ENCODE assay signal across 11 cellular contexts in genomic region chr13:73223372-73223781, GRCh38.
DNase-seq lines count a peak whose midpoint lies in the region; ATAC-seq and TF ChIP-seq lines count a peak whose summit lies in the region.
"Had no signal": no experiment of that assay in that cellular context is flagged by ENCODE, and none has a peak within 500 bp of the region (broad histone marks: within the 10 kb centered on the region; RNA-seq: fewer than 3 reads in every experiment).

No MANE protein-coding gene starts in this region.

- H3K4me2 ChIP-seq in OCI-LY7 (ENCODE audit: low read length): no peak overlapping the region
- H3K4me2 ChIP-seq: A549 had no signal

- H3K9me3 Mint-ChIP-seq in activated CD4-positive, alpha-beta T cell treated with anti-CD3 and anti-CD28 coated beads for 36 hours (ENCODE audit: low read depth): no peaks in the 10 kb centered on the region
- H3K9me3 Mint-ChIP-seq: T-helper 1 cell treated with Interleukin-12 subunit alpha and Interleukin-12 subunit beta and Interleukin-4 antibody, amounts not matched to agents 30 μg/mL and 1 μg/mL, for 36 hours had no signal

- no peak for TF ChIP-seq CTCF in OCI-LY7 (conservative IDR thresholded peaks at IDR 0.05; ENCODE audit: low read length)

- no peaks in the 10 kb centered on the region for H3K36me3 ChIP-seq in OCI-LY7 (ENCODE audit: insufficient read depth, low read length)

- H3K36me3 Mint-ChIP-seq in activated CD4-positive, alpha-beta T cell treated with anti-CD3 and anti-CD28 coated beads for 36 hours (ENCODE audit: low read depth): no peaks in the 10 kb centered on the region

- BruUV-seq in OCI-LY7 (replicated peaks; lab: Mats Ljungman, UMichigan): no TSS peak

- H3K9me3 ChIP-seq in OCI-LY7 (ENCODE audit: low read length): no peaks in the 10 kb centered on the region
- H3K9me3 ChIP-seq: A549 had no signal

- intact Hi-C loops in activated CD4-positive, alpha-beta T cell treated with anti-CD3 and anti-CD28 coated beads for 36 hours (cut with DNase I, micrococcal nuclease): loop anchor here in 1 of 2 experiments (5.0 kb wide), 1 partner anchor 479 kb away; no protein-coding TSS in a partner anchor
- intact Hi-C loops in left colon (cut with DNase I, micrococcal nuclease) (no loop called here), OCI-LY7 (cut with micrococcal nuclease; ENCODE audit: unreplicated experiment) (no loop called here)

- in situ Hi-C loops in G401 (cut with HindIII; ENCODE audit: low sequenced_read_pairs): no loop called here

- POLR2A ChIA-PET in activated CD4-positive, alpha-beta T cell treated with anti-CD3 and anti-CD28 coated beads for 36 hours (lab: Charles Lee): no interaction called here
- POLR2A ChIA-PET in OCI-LY7 (lab: Charles Lee): no interaction called here

- H3K9me2 ChIP-seq in OCI-LY7 (ENCODE audit: insufficient read depth, low read length): no peaks in the 10 kb centered on the region

- no peak overlapping the region for H2AFZ ChIP-seq in OCI-LY7 (ENCODE audit: low read length)

- no peak overlapping the region for H3K27ac ChIP-seq in OCI-LY7 (ENCODE audit: low read depth, low read length, poor library complexity, severe bottlenecking)

- H3K27ac Mint-ChIP-seq in activated CD4-positive, alpha-beta T cell treated with anti-CD3 and anti-CD28 coated beads for 36 hours: no peak overlapping the region
- H3K27ac Mint-ChIP-seq: T-helper 1 cell treated with Interleukin-12 subunit alpha and Interleukin-12 subunit beta and Interleukin-4 antibody, amounts not matched to agents 30 μg/mL and 1 μg/mL, for 36 hours had no signal

- H3K4me3 ChIP-seq in OCI-LY7 (ENCODE audit: low read depth, low read length, poor library complexity, severe bottlenecking): no peak overlapping the region
- H3K4me3 ChIP-seq: A549 had no signal

- no peak overlapping the region for H3K4me3 Mint-ChIP-seq in activated CD4-positive, alpha-beta T cell treated with anti-CD3 and anti-CD28 coated beads for 36 hours
- H3K4me3 Mint-ChIP-seq: T-helper 1 cell treated with Interleukin-12 subunit alpha and Interleukin-12 subunit beta and Interleukin-4 antibody, amounts not matched to agents 30 μg/mL and 1 μg/mL, for 36 hours had no signal

- no peaks in the 10 kb centered on the region for H3K4me1 ChIP-seq in OCI-LY7 (ENCODE audit: insufficient read depth, low read length, poor library complexity, severe bottlenecking)
- H3K4me1 ChIP-seq: A549 had no signal

- H3K79me2 ChIP-seq in OCI-LY7 (ENCODE audit: insufficient read depth, low read depth, low read length): no peaks in the 10 kb centered on the region

- H4K20me1 ChIP-seq in OCI-LY7 (ENCODE audit: insufficient read depth, low read length): no peaks in the 10 kb centered on the region

- peak; percentile 54 for DNase-seq in activated CD4-positive, alpha-beta T cell treated with anti-CD3 and anti-CD28 coated beads for 36 hours
- DNase-seq in activated CD4-positive, alpha-beta T cell treated with anti-CD3 and anti-CD28 coated beads for 1 hour: no peak
- DNase-seq in foreskin melanocyte (peak; percentile 64), left colon (no peak), G401 (ENCODE audit: low spot score) (no peak), OCI-LY7 (ENCODE audit: low spot score) (no peak)
- DNase-seq: NCI-H1105 treated with DMSO at 0.1 percent for 48 hours had no signal

- ATAC-seq in activated CD4-positive, alpha-beta T cell treated with anti-CD3 and anti-CD28 coated beads for 36 hours: peak; percentile 59
- ATAC-seq in GM21723 (IDR thresholded peaks at IDR 0.05; ENCODE audit: unreplicated experiment) (peak; percentile 76), HG03469 (IDR thresholded peaks at IDR 0.05; ENCODE audit: unreplicated experiment) (peak; percentile 96), left colon (no peak)
- ATAC-seq: A549 had no signal

- peaks cover 21% of the 10 kb centered on the region for H3K4me1 Mint-ChIP-seq in activated CD4-positive, alpha-beta T cell treated with anti-CD3 and anti-CD28 coated beads for 36 hours

- H3K27me3 Mint-ChIP-seq in activated CD4-positive, alpha-beta T cell treated with anti-CD3 and anti-CD28 coated beads for 36 hours: peaks cover 3% of the 10 kb centered on the region

- CTCF ChIA-PET in activated CD4-positive, alpha-beta T cell treated with anti-CD3 and anti-CD28 coated beads for 36 hours (lab: Charles Lee): interaction anchor here (0.6 kb wide), 1 partner anchor 110 kb away, joined by 3 read pairs; no protein-coding TSS in a partner anchor
- CTCF ChIA-PET in OCI-LY7 (lab: Charles Lee; ENCODE audit: unreplicated experiment): no interaction called here

Comparison
In these comparisons a context has a peak if more than half of its experiments do, and no peak if none do; other contexts are left out.
1. DNase-seq: peak in activated CD4-positive, alpha-beta T cell treated with anti-CD3 and anti-CD28 coated beads for 36 hours (single experiment) and foreskin melanocyte (single experiment); none in activated CD4-positive, alpha-beta T cell treated with anti-CD3 and anti-CD28 coated beads for 1 hour (single experiment), left colon (0 of 2), G401 (single experiment) and OCI-LY7 (single experiment).